Comparison of ENCODE assay signal across 16 cellular contexts in genomic region chr20:14996883-14997672, GRCh38.
A peak's percentile ranks its signal among the peaks of the same experiment; 100 is the strongest.
DNase-seq lines count a peak whose midpoint lies in the region; ATAC-seq, FAIRE-seq and TF ChIP-seq lines count a peak whose summit lies in the region.
"Had no signal": no experiment of that assay in that cellular context is flagged by ENCODE, and none has a peak within 500 bp of the region (broad histone marks: within the 10 kb centered on the region; RNA-seq: fewer than 3 reads in every experiment).

No MANE protein-coding gene starts in this region.

- H3K9me3 ChIP-seq in A549 (peaks cover 31% of the 10 kb centered on the region), PC-3 (ENCODE audit: low read length) (no peaks in the 10 kb centered on the region), keratinocyte (ENCODE audit: control insufficient read depth, low read depth, low read length) (no peaks in the 10 kb centered on the region)

- DNase-seq in A549 (ENCODE audit: low read depth in 1 of 2, low spot score in 1 of 2) (no peak), PC-3 (no peak), bronchial epithelial cell (ENCODE audit: low read depth) (peak; percentile 69), keratinocyte (ENCODE audit: low read depth, low spot score) (peak; percentile 25), NCI-H510A (lab: John Stamatoyannopoulos, UW) (no peak), NCI-H82 treated with DMSO at 0.1 percent for 48 hours (lab: John Stamatoyannopoulos, UW; ENCODE audit: unreplicated experiment) (no peak)
- DNase-seq: CD8-positive, alpha-beta T cell; DMS79 treated with DMSO at 0.1 percent for 48 hours; GDM1; NCI-H1436 treated with DMSO at 0.1 percent for 48 hours; NCI-H2227 treated with DMSO at 0.1 percent for 48 hours; Right ventricle myocardium superior had no signal

- no peaks in the 10 kb centered on the region for H3K9me1 ChIP-seq in keratinocyte (ENCODE audit: control insufficient read depth, extremely low read depth, insufficient read depth, low read length)

- WGBS in A549 (ENCODE audit: missing lambda C conversion rate): 49% methylated on average over 2 of the region's 2 CpGs

- no peak for TF ChIP-seq POLR2A in A549 (IDR thresholded peaks at IDR 0.05; ENCODE audit: low read length)

- peak overlapping the region; percentile 32 to 76; a peak in 5 of 6 replicates for H3K27ac ChIP-seq in A549
- H3K27ac ChIP-seq in PC-3 (ENCODE audit: low read length): peak overlapping the region; percentile 12; the same call in 1 of the 2 replicates
- peak overlapping the region; percentile 19 for H3K27ac ChIP-seq in keratinocyte (ENCODE audit: control insufficient read depth, insufficient read depth, low read length)

- no peaks in the 10 kb centered on the region for H3F3A ChIP-seq in PC-3 (ENCODE audit: low read length, unreplicated experiment)

- dilution Hi-C loops in keratinocyte (cut with MboI; ENCODE audit: extremely low pct_ligation_motif_present, low sequenced_read_pairs): no loop called here

- no peak for TF ChIP-seq RAD21 in A549 (conservative IDR thresholded peaks at IDR 0.05 in 1 of 2, IDR thresholded peaks at IDR 0.05 in 1 of 2)

- no peak overlapping the region for H3K4me2 ChIP-seq in A549
- H3K4me2 ChIP-seq in PC-3 (ENCODE audit: low read length): no peak overlapping the region
- no peak overlapping the region for H3K4me2 ChIP-seq in keratinocyte (ENCODE audit: control insufficient read depth, extremely low read depth, insufficient read depth, low read depth, low read length)

- no peak overlapping the region for H3K4me3 ChIP-seq in A549
- no peak overlapping the region for H3K4me3 ChIP-seq in PC-3 (ENCODE audit: low read length)
- H3K4me3 ChIP-seq in bronchial epithelial cell (ENCODE audit: low read depth, low read length): no peak overlapping the region
- no peak overlapping the region for H3K4me3 ChIP-seq in keratinocyte (ENCODE audit: control insufficient read depth in 2 of 3, extremely low read depth in 1 of 3, insufficient read depth in 2 of 3, low read depth in 1 of 3, low read length in 3 of 3)
- H3K4me3 ChIP-seq: K562 had no signal

- no peak overlapping the region for H3K9ac ChIP-seq in PC-3 (ENCODE audit: low read length)
- no peak overlapping the region for H3K9ac ChIP-seq in keratinocyte (ENCODE audit: control insufficient read depth, extremely low read depth, insufficient read depth, low read length)

- CTCF ChIA-PET in A549 (lab: Yijun Ruan, JAX): interaction anchor here (0.6 kb wide), 1 partner anchor 24 kb away, joined by 3 read pairs; no protein-coding TSS in a partner anchor
- CTCF ChIA-PET in PC-3 (lab: Charles Lee): no interaction called here

- POLR2A ChIA-PET in A549 (lab: Yijun Ruan, JAX): no interaction called here
- POLR2A ChIA-PET in PC-3 (lab: Charles Lee; ENCODE audit: unreplicated experiment): no interaction called here

- ATAC-seq in A549 (peak; percentile 24 to 53; a peak in 4 of 6 replicates), PC-3 (no peak), HG03432 (IDR thresholded peaks at IDR 0.05; ENCODE audit: unreplicated experiment) (no peak)
- ATAC-seq: CD8-positive, alpha-beta T cell; HCT116; K562 had no signal

- no TSS peak for BruUV-seq in PC-3 (replicated peaks; lab: Mats Ljungman, UMichigan)

- TF ChIP-seq CTCF in A549 (IDR thresholded peaks at IDR 0.05): no peak
- TF ChIP-seq CTCF in PC-3 (conservative IDR thresholded peaks at IDR 0.05; ENCODE audit: low read depth, low read length): no peak
- TF ChIP-seq CTCF in bronchial epithelial cell (IDR thresholded peaks at IDR 0.05; ENCODE audit: insufficient read depth, low read length, severe bottlenecking): no peak
- no peak for TF ChIP-seq CTCF in keratinocyte (optimal IDR thresholded peaks at IDR 0.05 in 1 of 3, IDR thresholded peaks at IDR 0.05 in 1 of 3, conservative IDR thresholded peaks at IDR 0.05 in 1 of 3; ENCODE audit: extremely low read depth in 1 of 3, insufficient read depth in 2 of 3, low read length in 3 of 3)

- no peaks in the 10 kb centered on the region for H4K20me1 ChIP-seq in PC-3 (ENCODE audit: low read length)
- H4K20me1 ChIP-seq in keratinocyte (ENCODE audit: control insufficient read depth, extremely low read depth, insufficient read depth, low read length): no peaks in the 10 kb centered on the region

- intact Hi-C loops in PC-3 (cut with micrococcal nuclease): no loop called here

- H3K36me3 ChIP-seq in PC-3 (ENCODE audit: low read depth, low read length) (no peaks in the 10 kb centered on the region), bronchial epithelial cell (ENCODE audit: control insufficient read depth, insufficient read depth, low read length) (no peaks in the 10 kb centered on the region), keratinocyte (ENCODE audit: control insufficient read depth in 2 of 2, extremely low read depth in 1 of 2, insufficient read depth in 2 of 2, low read length in 2 of 2) (no peaks in the 10 kb centered on the region)

- TF ChIP-seq EP300 in A549 (IDR thresholded peaks at IDR 0.05): no peak

- H3K4me1 ChIP-seq in A549: peaks cover 21% of the 10 kb centered on the region
- peaks cover 13% of the 10 kb centered on the region for H3K4me1 ChIP-seq in PC-3 (ENCODE audit: insufficient read depth, low read length)
- peaks cover 13% of the 10 kb centered on the region for H3K4me1 ChIP-seq in keratinocyte (ENCODE audit: control insufficient read depth, extremely low read depth, insufficient read depth, low read length)

- H3K27me3 ChIP-seq in PC-3 (ENCODE audit: low read length): no peaks in the 10 kb centered on the region
- H3K27me3 ChIP-seq in bronchial epithelial cell (ENCODE audit: control insufficient read depth, insufficient read depth, low read length): no peaks in the 10 kb centered on the region
- H3K27me3 ChIP-seq in keratinocyte (ENCODE audit: control insufficient read depth, extremely low read depth, insufficient read depth, low read length): no peaks in the 10 kb centered on the region

- FAIRE-seq in A549 (lab: Jason Lieb, UNC): no peak
- FAIRE-seq in bronchial epithelial cell (lab: Jason Lieb, UNC): no peak
- FAIRE-seq in keratinocyte (lab: Jason Lieb, UNC): no peak
- FAIRE-seq: D721Med, K562 had no signal

- H3K79me2 ChIP-seq in PC-3 (ENCODE audit: low read length) (no peaks in the 10 kb centered on the region), keratinocyte (ENCODE audit: control insufficient read depth, insufficient read depth, low read length) (no peaks in the 10 kb centered on the region)

- H2AFZ ChIP-seq in PC-3 (ENCODE audit: low read length) (no peak overlapping the region), keratinocyte (ENCODE audit: control insufficient read depth, low read length) (no peak overlapping the region)

- H3K9me2 ChIP-seq in PC-3 (replicated peaks; ENCODE audit: low read length): no peaks in the 10 kb centered on the region

TF ChIP-seq in A549, 52 proteins besides CTCF, POLR2A, EP300 and RAD21:
- no peak for TF ChIP-seq MAX (IDR thresholded peaks at IDR 0.05)
- no peak for TF ChIP-seq JUNB (IDR thresholded peaks at IDR 0.05)
- TF ChIP-seq JUN (IDR thresholded peaks at IDR 0.05): no peak
- TF ChIP-seq REST (IDR thresholded peaks at IDR 0.05): no peak
- TF ChIP-seq FOSL2 (IDR thresholded peaks at IDR 0.05): no peak
- TF ChIP-seq FOSL2 (CRISPR knock-in tag; IDR thresholded peaks at IDR 0.05): no peak
TF ChIP-seq in A549: peak in this region for 0.

Comparison
In these comparisons a context has a peak if more than half of its experiments do, and no peak if none do; other contexts are left out.
1. ATAC-seq: peak in A549 (2 of 2); none in PC-3 (single experiment) and HG03432 (single experiment).
2. DNase-seq: peak in bronchial epithelial cell (single experiment) and keratinocyte (single experiment); none in A549 (0 of 2), PC-3 (single experiment), NCI-H510A (single experiment) and NCI-H82 treated with DMSO at 0.1 percent for 48 hours (single experiment).
3. Peak in every context shown above with its lines, with median percentiles within 50 percentile points of each other: H3K27ac ChIP-seq.